In genomic region chr15:58165661-58166060, GRCh38 we compare ENCODE assay signal across 11 cellular contexts.
A peak's percentile ranks its signal among the peaks of the same experiment; 100 is the strongest.
DNase-seq lines count a peak whose midpoint lies in the region; ATAC-seq and TF ChIP-seq lines count a peak whose summit lies in the region.
"Had no signal": no experiment of that assay in that cellular context is flagged by ENCODE, and none has a peak within 500 bp of the region (broad histone marks: within the 10 kb centered on the region; RNA-seq: fewer than 3 reads in every experiment).

No MANE protein-coding gene starts in this region.

- H3K4me3 Mint-ChIP-seq in stimulated activated naive CD8-positive, alpha-beta T cell treated with anti-CD3 and anti-CD28 coated beads, Interleukin-15, amount 100 ng/mL, for 72 hours = no peak overlapping the region
- H3K4me3 Mint-ChIP-seq: activated naive CD4-positive, alpha-beta T cell treated with anti-CD3 and anti-CD28 coated beads, Interleukin-2, amount 50 U/mL, for 24 hours; dendritic cell treated with granulocyte-macrophage colony-stimulating factor and Interleukin-4, amounts not matched to agents 40 ng/mL and 50 ng/mL, for 4 days had no signal

- H3K4me3 ChIP-seq in cardiac fibroblast (replicated peaks in 1 of 2; ENCODE audit: low read depth in 2 of 2, low read length in 2 of 2) = no peak overlapping the region
- H3K4me3 ChIP-seq: psoas muscle had no signal

- H3K27ac Mint-ChIP-seq in stimulated activated naive CD8-positive, alpha-beta T cell treated with anti-CD3 and anti-CD28 coated beads, Interleukin-15, amount 100 ng/mL, for 72 hours = no peak overlapping the region
- H3K27ac Mint-ChIP-seq: activated naive CD4-positive, alpha-beta T cell treated with anti-CD3 and anti-CD28 coated beads, Interleukin-2, amount 50 U/mL, for 24 hours; dendritic cell treated with granulocyte-macrophage colony-stimulating factor and Interleukin-4, amounts not matched to agents 40 ng/mL and 50 ng/mL, for 4 days had no signal

- no peak for ATAC-seq in stimulated activated naive CD8-positive, alpha-beta T cell treated with anti-CD3 and anti-CD28 coated beads, Interleukin-15, amount 100 ng/mL, for 72 hours
- ATAC-seq: psoas muscle had no signal

- no peaks in the 10 kb centered on the region for H3K4me1 Mint-ChIP-seq in stimulated activated naive CD8-positive, alpha-beta T cell treated with anti-CD3 and anti-CD28 coated beads, Interleukin-15, amount 100 ng/mL, for 72 hours
- H3K4me1 Mint-ChIP-seq: activated naive CD4-positive, alpha-beta T cell treated with anti-CD3 and anti-CD28 coated beads, Interleukin-2, amount 50 U/mL, for 24 hours had no signal

- peaks cover 66% of the 10 kb centered on the region for H3K27me3 Mint-ChIP-seq in stimulated activated naive CD8-positive, alpha-beta T cell treated with anti-CD3 and anti-CD28 coated beads, Interleukin-15, amount 100 ng/mL, for 72 hours
- H3K27me3 Mint-ChIP-seq: dendritic cell treated with granulocyte-macrophage colony-stimulating factor and Interleukin-4, amounts not matched to agents 40 ng/mL and 50 ng/mL, for 4 days had no signal

- no peaks in the 10 kb centered on the region for H3K9me3 Mint-ChIP-seq in stimulated activated naive CD8-positive, alpha-beta T cell treated with anti-CD3 and anti-CD28 coated beads, Interleukin-15, amount 100 ng/mL, for 72 hours
- H3K9me3 Mint-ChIP-seq: activated naive CD4-positive, alpha-beta T cell treated with anti-CD3 and anti-CD28 coated beads, Interleukin-2, amount 50 U/mL, for 24 hours; dendritic cell treated with granulocyte-macrophage colony-stimulating factor and Interleukin-4, amounts not matched to agents 40 ng/mL and 50 ng/mL, for 4 days had no signal

- DNase-seq in Ammon's horn (ENCODE audit: low spot score) (peak; percentile 68), NCI-H1092 (lab: John Stamatoyannopoulos, UW) (peak; percentile 8), cardiac fibroblast (ENCODE audit: low read depth in 2 of 2) (peak; percentile 37 to 82), left kidney (ENCODE audit: low read depth, low spot score) (peak; percentile 30), glomerular visceral epithelial cell (ENCODE audit: extremely low spot score) (no peak)
- DNase-seq in stimulated activated naive CD8-positive, alpha-beta T cell treated with anti-CD3 and anti-CD28 coated beads, Interleukin-15, amount 100 ng/mL, for 72 hours = no peak
- DNase-seq in activated CD4-positive, alpha-beta T cell treated with anti-CD3 and anti-CD28 coated beads for 4 hours = no peak
- no peak for DNase-seq in stimulated activated CD4-positive, alpha-beta T cell treated with anti-CD3 and anti-CD28 coated beads, Interleukin-12 subunit alpha, Interleukin-12 subunit beta, amount 100 ng/mL, for 4 hours

- no peak for TF ChIP-seq CTCF in cardiac fibroblast (IDR thresholded peaks at IDR 0.05; ENCODE audit: low read depth, low read length)

Comparison
In these comparisons a context has a peak if more than half of its experiments do, and no peak if none do; other contexts are left out.
1. DNase-seq: peak in Ammon's horn (single experiment), NCI-H1092 (single experiment), cardiac fibroblast (2 of 2) and left kidney (single experiment); none in stimulated activated naive CD8-positive, alpha-beta T cell treated with anti-CD3 and anti-CD28 coated beads, Interleukin-15, amount 100 ng/mL, for 72 hours (0 of 2), glomerular visceral epithelial cell (single experiment), activated CD4-positive, alpha-beta T cell treated with anti-CD3 and anti-CD28 coated beads for 4 hours (0 of 2) and stimulated activated CD4-positive, alpha-beta T cell treated with anti-CD3 and anti-CD28 coated beads, Interleukin-12 subunit alpha, Interleukin-12 subunit beta, amount 100 ng/mL, for 4 hours (single experiment).